Comparison of ENCODE assay signal across 1 cellular context in the genomic region with DNA sequence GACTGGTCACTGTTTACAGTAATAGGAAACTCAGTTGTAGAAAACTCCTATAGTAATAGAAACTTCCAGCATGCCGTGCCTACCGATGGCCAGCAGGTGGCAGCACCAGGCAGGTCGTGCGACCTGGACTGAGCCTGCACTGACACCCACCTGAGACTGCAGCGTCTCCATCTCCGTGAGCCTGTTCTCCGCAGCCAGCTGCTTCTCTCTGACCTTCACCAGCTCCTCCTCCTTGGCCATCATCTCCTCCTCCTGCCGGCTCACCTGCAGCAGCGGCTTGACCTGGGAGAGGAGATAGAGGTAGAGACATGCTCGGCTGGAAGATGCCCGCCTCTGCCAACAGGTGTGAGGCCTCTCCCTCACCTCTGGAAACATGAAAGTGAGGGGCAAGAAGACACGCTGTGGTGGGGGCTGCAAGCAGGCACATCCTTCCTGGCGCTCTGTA.
TF ChIP-seq lines count a peak whose summit lies in the region.

No MANE protein-coding gene starts in this region.

TF ChIP-seq in GM12878, 131 proteins besides CTCF, POLR2A, EP300 and RAD21 (continued from another document and continues in another):
- TF ChIP-seq, protein P1, sequence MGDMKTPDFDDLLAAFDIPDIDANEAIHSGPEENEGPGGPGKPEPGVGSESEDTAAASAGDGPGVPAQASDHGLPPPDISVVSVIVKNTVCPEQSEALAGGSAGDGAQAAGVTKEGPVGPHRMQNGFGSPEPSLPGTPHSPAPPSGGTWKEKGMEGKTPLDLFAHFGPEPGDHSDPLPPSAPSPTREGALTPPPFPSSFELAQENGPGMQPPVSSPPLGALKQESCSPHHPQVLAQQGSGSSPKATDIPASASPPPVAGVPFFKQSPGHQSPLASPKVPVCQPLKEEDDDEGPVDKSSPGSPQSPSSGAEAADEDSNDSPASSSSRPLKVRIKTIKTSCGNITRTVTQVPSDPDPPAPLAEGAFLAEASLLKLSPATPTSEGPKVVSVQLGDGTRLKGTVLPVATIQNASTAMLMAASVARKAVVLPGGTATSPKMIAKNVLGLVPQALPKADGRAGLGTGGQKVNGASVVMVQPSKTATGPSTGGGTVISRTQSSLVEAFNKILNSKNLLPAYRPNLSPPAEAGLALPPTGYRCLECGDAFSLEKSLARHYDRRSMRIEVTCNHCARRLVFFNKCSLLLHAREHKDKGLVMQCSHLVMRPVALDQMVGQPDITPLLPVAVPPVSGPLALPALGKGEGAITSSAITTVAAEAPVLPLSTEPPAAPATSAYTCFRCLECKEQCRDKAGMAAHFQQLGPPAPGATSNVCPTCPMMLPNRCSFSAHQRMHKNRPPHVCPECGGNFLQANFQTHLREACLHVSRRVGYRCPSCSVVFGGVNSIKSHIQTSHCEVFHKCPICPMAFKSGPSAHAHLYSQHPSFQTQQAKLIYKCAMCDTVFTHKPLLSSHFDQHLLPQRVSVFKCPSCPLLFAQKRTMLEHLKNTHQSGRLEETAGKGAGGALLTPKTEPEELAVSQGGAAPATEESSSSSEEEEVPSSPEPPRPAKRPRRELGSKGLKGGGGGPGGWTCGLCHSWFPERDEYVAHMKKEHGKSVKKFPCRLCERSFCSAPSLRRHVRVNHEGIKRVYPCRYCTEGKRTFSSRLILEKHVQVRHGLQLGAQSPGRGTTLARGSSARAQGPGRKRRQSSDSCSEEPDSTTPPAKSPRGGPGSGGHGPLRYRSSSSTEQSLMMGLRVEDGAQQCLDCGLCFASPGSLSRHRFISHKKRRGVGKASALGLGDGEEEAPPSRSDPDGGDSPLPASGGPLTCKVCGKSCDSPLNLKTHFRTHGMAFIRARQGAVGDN (IDR thresholded peaks at IDR 0.05), result no peak
- no peak for TF ChIP-seq JUNB (IDR thresholded peaks at IDR 0.05)
- TF ChIP-seq, protein P2, sequence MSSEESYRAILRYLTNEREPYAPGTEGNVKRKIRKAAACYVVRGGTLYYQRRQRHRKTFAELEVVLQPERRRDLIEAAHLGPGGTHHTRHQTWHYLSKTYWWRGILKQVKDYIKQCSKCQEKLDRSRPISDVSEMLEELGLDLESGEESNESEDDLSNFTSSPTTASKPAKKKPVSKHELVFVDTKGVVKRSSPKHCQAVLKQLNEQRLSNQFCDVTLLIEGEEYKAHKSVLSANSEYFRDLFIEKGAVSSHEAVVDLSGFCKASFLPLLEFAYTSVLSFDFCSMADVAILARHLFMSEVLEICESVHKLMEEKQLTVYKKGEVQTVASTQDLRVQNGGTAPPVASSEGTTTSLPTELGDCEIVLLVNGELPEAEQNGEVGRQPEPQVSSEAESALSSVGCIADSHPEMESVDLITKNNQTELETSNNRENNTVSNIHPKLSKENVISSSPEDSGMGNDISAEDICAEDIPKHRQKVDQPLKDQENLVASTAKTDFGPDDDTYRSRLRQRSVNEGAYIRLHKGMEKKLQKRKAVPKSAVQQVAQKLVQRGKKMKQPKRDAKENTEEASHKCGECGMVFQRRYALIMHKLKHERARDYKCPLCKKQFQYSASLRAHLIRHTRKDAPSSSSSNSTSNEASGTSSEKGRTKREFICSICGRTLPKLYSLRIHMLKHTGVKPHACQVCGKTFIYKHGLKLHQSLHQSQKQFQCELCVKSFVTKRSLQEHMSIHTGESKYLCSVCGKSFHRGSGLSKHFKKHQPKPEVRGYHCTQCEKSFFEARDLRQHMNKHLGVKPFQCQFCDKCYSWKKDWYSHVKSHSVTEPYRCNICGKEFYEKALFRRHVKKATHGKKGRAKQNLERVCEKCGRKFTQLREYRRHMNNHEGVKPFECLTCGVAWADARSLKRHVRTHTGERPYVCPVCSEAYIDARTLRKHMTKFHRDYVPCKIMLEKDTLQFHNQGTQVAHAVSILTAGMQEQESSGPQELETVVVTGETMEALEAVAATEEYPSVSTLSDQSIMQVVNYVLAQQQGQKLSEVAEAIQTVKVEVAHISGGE (CRISPR knock-in tag; IDR thresholded peaks at IDR 0.05), result no peak
- TF ChIP-seq, protein P3, sequence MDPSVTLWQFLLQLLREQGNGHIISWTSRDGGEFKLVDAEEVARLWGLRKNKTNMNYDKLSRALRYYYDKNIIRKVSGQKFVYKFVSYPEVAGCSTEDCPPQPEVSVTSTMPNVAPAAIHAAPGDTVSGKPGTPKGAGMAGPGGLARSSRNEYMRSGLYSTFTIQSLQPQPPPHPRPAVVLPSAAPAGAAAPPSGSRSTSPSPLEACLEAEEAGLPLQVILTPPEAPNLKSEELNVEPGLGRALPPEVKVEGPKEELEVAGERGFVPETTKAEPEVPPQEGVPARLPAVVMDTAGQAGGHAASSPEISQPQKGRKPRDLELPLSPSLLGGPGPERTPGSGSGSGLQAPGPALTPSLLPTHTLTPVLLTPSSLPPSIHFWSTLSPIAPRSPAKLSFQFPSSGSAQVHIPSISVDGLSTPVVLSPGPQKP (IDR thresholded peaks at IDR 0.05; ENCODE audit: low read depth, low read length), result no peak
- TF ChIP-seq POLR2AphosphoS2 (IDR thresholded peaks at IDR 0.05; ENCODE audit: low read depth, low read length), result peak; percentile 59; the same call in 1 of the 2 replicates
- no peak for TF ChIP-seq CBFB (IDR thresholded peaks at IDR 0.05; ENCODE audit: low read depth)
- no peak for TF ChIP-seq NBN (IDR thresholded peaks at IDR 0.05)
- TF ChIP-seq, protein P4, sequence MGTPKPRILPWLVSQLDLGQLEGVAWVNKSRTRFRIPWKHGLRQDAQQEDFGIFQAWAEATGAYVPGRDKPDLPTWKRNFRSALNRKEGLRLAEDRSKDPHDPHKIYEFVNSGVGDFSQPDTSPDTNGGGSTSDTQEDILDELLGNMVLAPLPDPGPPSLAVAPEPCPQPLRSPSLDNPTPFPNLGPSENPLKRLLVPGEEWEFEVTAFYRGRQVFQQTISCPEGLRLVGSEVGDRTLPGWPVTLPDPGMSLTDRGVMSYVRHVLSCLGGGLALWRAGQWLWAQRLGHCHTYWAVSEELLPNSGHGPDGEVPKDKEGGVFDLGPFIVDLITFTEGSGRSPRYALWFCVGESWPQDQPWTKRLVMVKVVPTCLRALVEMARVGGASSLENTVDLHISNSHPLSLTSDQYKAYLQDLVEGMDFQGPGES (IDR thresholded peaks at IDR 0.05), result no peak
- TF ChIP-seq BACH1 (IDR thresholded peaks at IDR 0.05; ENCODE audit: borderline replicate concordance), result 0 out of 2 replicates have a peak, but pooled peaks have one; percentile 17
- no peak for TF ChIP-seq MYC (IDR thresholded peaks at IDR 0.05; ENCODE audit: insufficient read depth, insufficient read length, insufficient replicate concordance, low read length, severe bottlenecking)
- TF ChIP-seq TAF1 (IDR thresholded peaks at IDR 0.05; ENCODE audit: borderline replicate concordance, low read depth, low read length), result no peak
- TF ChIP-seq LARP7 (IDR thresholded peaks at IDR 0.05), result no peak
- TF ChIP-seq YBX1 (IDR thresholded peaks at IDR 0.05), result no peak
- TF ChIP-seq, protein P5, sequence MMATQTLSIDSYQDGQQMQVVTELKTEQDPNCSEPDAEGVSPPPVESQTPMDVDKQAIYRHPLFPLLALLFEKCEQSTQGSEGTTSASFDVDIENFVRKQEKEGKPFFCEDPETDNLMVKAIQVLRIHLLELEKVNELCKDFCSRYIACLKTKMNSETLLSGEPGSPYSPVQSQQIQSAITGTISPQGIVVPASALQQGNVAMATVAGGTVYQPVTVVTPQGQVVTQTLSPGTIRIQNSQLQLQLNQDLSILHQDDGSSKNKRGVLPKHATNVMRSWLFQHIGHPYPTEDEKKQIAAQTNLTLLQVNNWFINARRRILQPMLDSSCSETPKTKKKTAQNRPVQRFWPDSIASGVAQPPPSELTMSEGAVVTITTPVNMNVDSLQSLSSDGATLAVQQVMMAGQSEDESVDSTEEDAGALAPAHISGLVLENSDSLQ (IDR thresholded peaks at IDR 0.05), result no peak
- TF ChIP-seq CREM (IDR thresholded peaks at IDR 0.05; ENCODE audit: low read depth), result no peak
- TF ChIP-seq PAX8 (IDR thresholded peaks at IDR 0.05), result no peak
- TF ChIP-seq ATF7 (IDR thresholded peaks at IDR 0.05; ENCODE audit: low read depth), result no peak
- TF ChIP-seq, protein P6, sequence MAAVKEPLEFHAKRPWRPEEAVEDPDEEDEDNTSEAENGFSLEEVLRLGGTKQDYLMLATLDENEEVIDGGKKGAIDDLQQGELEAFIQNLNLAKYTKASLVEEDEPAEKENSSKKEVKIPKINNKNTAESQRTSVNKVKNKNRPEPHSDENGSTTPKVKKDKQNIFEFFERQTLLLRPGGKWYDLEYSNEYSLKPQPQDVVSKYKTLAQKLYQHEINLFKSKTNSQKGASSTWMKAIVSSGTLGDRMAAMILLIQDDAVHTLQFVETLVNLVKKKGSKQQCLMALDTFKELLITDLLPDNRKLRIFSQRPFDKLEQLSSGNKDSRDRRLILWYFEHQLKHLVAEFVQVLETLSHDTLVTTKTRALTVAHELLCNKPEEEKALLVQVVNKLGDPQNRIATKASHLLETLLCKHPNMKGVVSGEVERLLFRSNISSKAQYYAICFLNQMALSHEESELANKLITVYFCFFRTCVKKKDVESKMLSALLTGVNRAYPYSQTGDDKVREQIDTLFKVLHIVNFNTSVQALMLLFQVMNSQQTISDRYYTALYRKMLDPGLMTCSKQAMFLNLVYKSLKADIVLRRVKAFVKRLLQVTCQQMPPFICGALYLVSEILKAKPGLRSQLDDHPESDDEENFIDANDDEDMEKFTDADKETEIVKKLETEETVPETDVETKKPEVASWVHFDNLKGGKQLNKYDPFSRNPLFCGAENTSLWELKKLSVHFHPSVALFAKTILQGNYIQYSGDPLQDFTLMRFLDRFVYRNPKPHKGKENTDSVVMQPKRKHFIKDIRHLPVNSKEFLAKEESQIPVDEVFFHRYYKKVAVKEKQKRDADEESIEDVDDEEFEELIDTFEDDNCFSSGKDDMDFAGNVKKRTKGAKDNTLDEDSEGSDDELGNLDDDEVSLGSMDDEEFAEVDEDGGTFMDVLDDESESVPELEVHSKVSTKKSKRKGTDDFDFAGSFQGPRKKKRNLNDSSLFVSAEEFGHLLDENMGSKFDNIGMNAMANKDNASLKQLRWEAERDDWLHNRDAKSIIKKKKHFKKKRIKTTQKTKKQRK (IDR thresholded peaks at IDR 0.05; ENCODE audit: low read depth, low read length), result no peak
- peak; percentile 49; the same call in 1 of the 2 replicates for TF ChIP-seq SMARCA5 (IDR thresholded peaks at IDR 0.05)
- TF ChIP-seq SP1 (IDR thresholded peaks at IDR 0.05; ENCODE audit: low read depth, low read length), result no peak
- TF ChIP-seq, protein P7, sequence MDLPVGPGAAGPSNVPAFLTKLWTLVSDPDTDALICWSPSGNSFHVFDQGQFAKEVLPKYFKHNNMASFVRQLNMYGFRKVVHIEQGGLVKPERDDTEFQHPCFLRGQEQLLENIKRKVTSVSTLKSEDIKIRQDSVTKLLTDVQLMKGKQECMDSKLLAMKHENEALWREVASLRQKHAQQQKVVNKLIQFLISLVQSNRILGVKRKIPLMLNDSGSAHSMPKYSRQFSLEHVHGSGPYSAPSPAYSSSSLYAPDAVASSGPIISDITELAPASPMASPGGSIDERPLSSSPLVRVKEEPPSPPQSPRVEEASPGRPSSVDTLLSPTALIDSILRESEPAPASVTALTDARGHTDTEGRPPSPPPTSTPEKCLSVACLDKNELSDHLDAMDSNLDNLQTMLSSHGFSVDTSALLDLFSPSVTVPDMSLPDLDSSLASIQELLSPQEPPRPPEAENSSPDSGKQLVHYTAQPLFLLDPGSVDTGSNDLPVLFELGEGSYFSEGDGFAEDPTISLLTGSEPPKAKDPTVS (IDR thresholded peaks at IDR 0.05; ENCODE audit: low read depth, low read length), result no peak
- no peak for TF ChIP-seq SREBF2 (IDR thresholded peaks at IDR 0.05; ENCODE audit: low read length)
- TF ChIP-seq, protein P8, sequence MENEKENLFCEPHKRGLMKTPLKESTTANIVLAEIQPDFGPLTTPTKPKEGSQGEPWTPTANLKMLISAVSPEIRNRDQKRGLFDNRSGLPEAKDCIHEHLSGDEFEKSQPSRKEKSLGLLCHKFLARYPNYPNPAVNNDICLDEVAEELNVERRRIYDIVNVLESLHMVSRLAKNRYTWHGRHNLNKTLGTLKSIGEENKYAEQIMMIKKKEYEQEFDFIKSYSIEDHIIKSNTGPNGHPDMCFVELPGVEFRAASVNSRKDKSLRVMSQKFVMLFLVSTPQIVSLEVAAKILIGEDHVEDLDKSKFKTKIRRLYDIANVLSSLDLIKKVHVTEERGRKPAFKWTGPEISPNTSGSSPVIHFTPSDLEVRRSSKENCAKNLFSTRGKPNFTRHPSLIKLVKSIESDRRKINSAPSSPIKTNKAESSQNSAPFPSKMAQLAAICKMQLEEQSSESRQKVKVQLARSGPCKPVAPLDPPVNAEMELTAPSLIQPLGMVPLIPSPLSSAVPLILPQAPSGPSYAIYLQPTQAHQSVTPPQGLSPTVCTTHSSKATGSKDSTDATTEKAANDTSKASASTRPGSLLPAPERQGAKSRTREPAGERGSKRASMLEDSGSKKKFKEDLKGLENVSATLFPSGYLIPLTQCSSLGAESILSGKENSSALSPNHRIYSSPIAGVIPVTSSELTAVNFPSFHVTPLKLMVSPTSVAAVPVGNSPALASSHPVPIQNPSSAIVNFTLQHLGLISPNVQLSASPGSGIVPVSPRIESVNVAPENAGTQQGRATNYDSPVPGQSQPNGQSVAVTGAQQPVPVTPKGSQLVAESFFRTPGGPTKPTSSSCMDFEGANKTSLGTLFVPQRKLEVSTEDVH (IDR thresholded peaks at IDR 0.05; ENCODE audit: low read depth, partially characterized antibody), result no peak
- TF ChIP-seq, protein P9, sequence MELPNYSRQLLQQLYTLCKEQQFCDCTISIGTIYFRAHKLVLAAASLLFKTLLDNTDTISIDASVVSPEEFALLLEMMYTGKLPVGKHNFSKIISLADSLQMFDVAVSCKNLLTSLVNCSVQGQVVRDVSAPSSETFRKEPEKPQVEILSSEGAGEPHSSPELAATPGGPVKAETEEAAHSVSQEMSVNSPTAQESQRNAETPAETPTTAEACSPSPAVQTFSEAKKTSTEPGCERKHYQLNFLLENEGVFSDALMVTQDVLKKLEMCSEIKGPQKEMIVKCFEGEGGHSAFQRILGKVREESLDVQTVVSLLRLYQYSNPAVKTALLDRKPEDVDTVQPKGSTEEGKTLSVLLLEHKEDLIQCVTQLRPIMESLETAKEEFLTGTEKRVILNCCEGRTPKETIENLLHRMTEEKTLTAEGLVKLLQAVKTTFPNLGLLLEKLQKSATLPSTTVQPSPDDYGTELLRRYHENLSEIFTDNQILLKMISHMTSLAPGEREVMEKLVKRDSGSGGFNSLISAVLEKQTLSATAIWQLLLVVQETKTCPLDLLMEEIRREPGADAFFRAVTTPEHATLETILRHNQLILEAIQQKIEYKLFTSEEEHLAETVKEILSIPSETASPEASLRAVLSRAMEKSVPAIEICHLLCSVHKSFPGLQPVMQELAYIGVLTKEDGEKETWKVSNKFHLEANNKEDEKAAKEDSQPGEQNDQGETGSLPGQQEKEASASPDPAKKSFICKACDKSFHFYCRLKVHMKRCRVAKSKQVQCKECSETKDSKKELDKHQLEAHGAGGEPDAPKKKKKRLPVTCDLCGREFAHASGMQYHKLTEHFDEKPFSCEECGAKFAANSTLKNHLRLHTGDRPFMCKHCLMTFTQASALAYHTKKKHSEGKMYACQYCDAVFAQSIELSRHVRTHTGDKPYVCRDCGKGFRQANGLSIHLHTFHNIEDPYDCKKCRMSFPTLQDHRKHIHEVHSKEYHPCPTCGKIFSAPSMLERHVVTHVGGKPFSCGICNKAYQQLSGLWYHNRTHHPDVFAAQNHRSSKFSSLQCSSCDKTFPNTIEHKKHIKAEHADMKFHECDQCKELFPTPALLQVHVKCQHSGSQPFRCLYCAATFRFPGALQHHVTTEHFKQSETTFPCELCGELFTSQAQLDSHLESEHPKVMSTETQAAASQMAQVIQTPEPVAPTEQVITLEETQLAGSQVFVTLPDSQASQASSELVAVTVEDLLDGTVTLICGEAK (IDR thresholded peaks at IDR 0.05; ENCODE audit: borderline replicate concordance), result no peak
- TF ChIP-seq RBBP5 (conservative IDR thresholded peaks at IDR 0.05), result no peak
- no peak for TF ChIP-seq KAT2A (conservative IDR thresholded peaks at IDR 0.05; ENCODE audit: control insufficient read depth, low read depth, low read length)
- TF ChIP-seq ZBED1 (IDR thresholded peaks at IDR 0.05; ENCODE audit: borderline replicate concordance), result no peak
